14 cellular contexts compared by ENCODE assay signal in genomic region chr4:140857111-140857510, GRCh38.
A peak's percentile ranks its signal among the peaks of the same experiment; 100 is the strongest.
DNase-seq lines count a peak whose midpoint lies in the region; ATAC-seq and TF ChIP-seq lines count a peak whose summit lies in the region.
"Had no signal": no experiment of that assay in that cellular context is flagged by ENCODE, and none has a peak within 500 bp of the region (broad histone marks: within the 10 kb centered on the region; RNA-seq: fewer than 3 reads in every experiment).

No MANE protein-coding gene starts in this region.

- H3K27me3 ChIP-seq in HCT116 (ENCODE audit: insufficient read depth, low read length) (no peaks in the 10 kb centered on the region), dorsolateral prefrontal cortex (peaks cover 0 to 7% (median 0%) of the 10 kb centered on the region in 45 donors)
- H3K27me3 ChIP-seq: BE2C, neutrophil, thyroid gland had no signal

- H3K36me3 Mint-ChIP-seq in activated CD4-positive, alpha-beta T cell treated with anti-CD3 and anti-CD28 coated beads, Interleukin-2, amount 10 ng/mL, durations not matched to agents 24 days and 14 days (ENCODE audit: low read depth): no peaks in the 10 kb centered on the region

- H3K9ac ChIP-seq in HCT116 (ENCODE audit: low read length): peak overlapping the region; percentile 43; the same call in 1 of the 2 replicates

- no peaks in the 10 kb centered on the region for H3K36me3 ChIP-seq in HCT116 (ENCODE audit: control insufficient read depth in 1 of 2, insufficient read depth in 2 of 2, low read length in 2 of 2)
- H3K36me3 ChIP-seq: BE2C, neutrophil, thyroid gland had no signal

- RAD21 ChIA-PET in HCT116 (lab: Charles Lee; ENCODE audit: low non-redundant PET in 1 of 2, low total read pairs in 2 of 2, uncharacterized antibody in 2 of 2, unreplicated experiment in 2 of 2): no interaction called here

- H3K79me2 ChIP-seq in HCT116 (ENCODE audit: insufficient read depth, low read length): no peaks in the 10 kb centered on the region

- peaks cover 9 to 20% of the 10 kb centered on the region in 2 experiments; a peak in 3 of 4 replicates for H3K4me1 ChIP-seq in HCT116 (ENCODE audit: control insufficient read depth in 1 of 2, insufficient read depth in 2 of 2, low read length in 2 of 2)
- H3K4me1 ChIP-seq: thyroid gland had no signal

- H3K4me1 Mint-ChIP-seq in activated CD4-positive, alpha-beta T cell treated with anti-CD3 and anti-CD28 coated beads, Interleukin-2, amount 10 ng/mL, durations not matched to agents 24 days and 14 days: no peaks in the 10 kb centered on the region

- H3K9me3 Mint-ChIP-seq in activated CD4-positive, alpha-beta T cell treated with anti-CD3 and anti-CD28 coated beads, Interleukin-2, amount 10 ng/mL, durations not matched to agents 24 days and 14 days: no peaks in the 10 kb centered on the region

- no peak overlapping the region for H3K4me3 Mint-ChIP-seq in activated CD4-positive, alpha-beta T cell treated with anti-CD3 and anti-CD28 coated beads, Interleukin-2, amount 10 ng/mL, durations not matched to agents 24 days and 14 days

- peak; percentile 62 for ATAC-seq in HCT116
- ATAC-seq in GM19455 (IDR thresholded peaks at IDR 0.05; ENCODE audit: unreplicated experiment): no peak

- H3K4me2 ChIP-seq in HCT116 (ENCODE audit: low read length): peak overlapping the region; percentile 95

- TF ChIP-seq RAD21 in HCT116 (IDR thresholded peaks at IDR 0.05; ENCODE audit: low read depth): no peak

- POLR2A ChIA-PET in HCT116 (lab: Charles Lee): no interaction called here

- peaks cover under 1% of the 10 kb centered on the region for H3K27me3 Mint-ChIP-seq in activated CD4-positive, alpha-beta T cell treated with anti-CD3 and anti-CD28 coated beads, Interleukin-2, amount 10 ng/mL, durations not matched to agents 24 days and 14 days

- H3K9me3 ChIP-seq in HCT116 (ENCODE audit: control insufficient read depth in 1 of 2, insufficient read depth in 1 of 2, low read depth in 1 of 2, low read length in 2 of 2): no peaks in the 10 kb centered on the region
- H3K9me3 ChIP-seq: BE2C, neutrophil, thyroid gland had no signal

- H3K27ac ChIP-seq in HCT116 (ENCODE audit: low read depth, low read length) (peak overlapping the region; percentile 38), dorsolateral prefrontal cortex (no peak overlapping the region)
- H3K27ac ChIP-seq: neutrophil, thyroid gland had no signal

- TF ChIP-seq POLR2A in HCT116 (IDR thresholded peaks at IDR 0.05; ENCODE audit: borderline replicate concordance, extremely low read depth, insufficient read depth, insufficient read length): no peak

- BruUV-seq in HCT116 (replicated peaks; lab: Mats Ljungman, UMichigan): TSS peak; percentile 92

- TF ChIP-seq CTCF in HCT116 (IDR thresholded peaks at IDR 0.05 in 2 of 3, conservative IDR thresholded peaks at IDR 0.05 in 1 of 3; ENCODE audit: borderline replicate concordance in 1 of 3, insufficient read depth in 1 of 3, low read depth in 2 of 3, low read length in 2 of 3) (no peak), epithelial cell of esophagus (IDR thresholded peaks at IDR 0.05; ENCODE audit: insufficient read depth, low read depth, low read length, missing control alignments) (no peak), dorsolateral prefrontal cortex (IDR thresholded peaks at IDR 0.05 in 54 of 56, conservative IDR thresholded peaks at IDR 0.05 in 2 of 56; ENCODE audit: low read depth in 1 of 56, partially characterized antibody in 56 of 56) (no peak)

- CTCF ChIA-PET in HCT116 (lab: Charles Lee): no interaction called here

- H4K20me1 ChIP-seq in HCT116 (ENCODE audit: insufficient read depth): no peaks in the 10 kb centered on the region

- peak overlapping the region; percentile 99 for H2AFZ ChIP-seq in HCT116 (ENCODE audit: low read depth, low read length, poor library complexity, severe bottlenecking)

- peak; percentile 10 for DNase-seq in HCT116 (ENCODE audit: low read depth, low spot score)
- peak; percentile 20 to 78 for DNase-seq in NOMO-1 (lab: John Stamatoyannopoulos, UW; ENCODE audit: unreplicated experiment in 2 of 2)
- peak; percentile 85 for DNase-seq in epithelial cell of esophagus (ENCODE audit: low read depth)
- DNase-seq in putamen (ENCODE audit: low spot score): peak; percentile 23
- DNase-seq in dorsolateral prefrontal cortex: no peak
- DNase-seq in SIG-M5 (lab: John Stamatoyannopoulos, UW): no peak
- DNase-seq in activated CD4-positive, alpha-beta T cell treated with anti-CD3 and anti-CD28 coated beads, Interleukin-2, amount 10 ng/mL, durations not matched to agents 24 days and 14 days: no peak
- DNase-seq: BE2C, kidney, NCI-H1436, T-helper 9 cell, thyroid gland had no signal

- intact Hi-C loops in HCT116 (cut with micrococcal nuclease) (loop anchor here (10.0 kb wide), 2 partner anchors 332 to 602 kb away; partner anchors contain the start of gene ELMOD2), dorsolateral prefrontal cortex (cut with DNase I) (loop anchor here in 1 of 2 donors (10.0 kb wide), 1 partner anchor 492 kb away; no protein-coding TSS in a partner anchor)
- intact Hi-C loops in activated CD4-positive, alpha-beta T cell treated with anti-CD3 and anti-CD28 coated beads, Interleukin-2, amount 10 ng/mL, durations not matched to agents 24 days and 14 days (cut with micrococcal nuclease): loop anchor here (10.0 kb wide), 1 partner anchor 332 kb away; the partner anchor contains the start of gene ELMOD2

- H3K27ac Mint-ChIP-seq in activated CD4-positive, alpha-beta T cell treated with anti-CD3 and anti-CD28 coated beads, Interleukin-2, amount 10 ng/mL, durations not matched to agents 24 days and 14 days: no peak overlapping the region

- peak overlapping the region; percentile 39 to 57 for H3K4me3 ChIP-seq in HCT116 (replicated peaks in 1 of 2; ENCODE audit: low read depth in 1 of 2, low read length in 2 of 2)
- no peak overlapping the region for H3K4me3 ChIP-seq in epithelial cell of esophagus (ENCODE audit: low read length)
- H3K4me3 ChIP-seq in dorsolateral prefrontal cortex: no peak overlapping the region
- H3K4me3 ChIP-seq: thyroid gland had no signal

- no peaks in the 10 kb centered on the region for H3K9me2 ChIP-seq in HCT116 (ENCODE audit: insufficient read depth)

TF ChIP-seq in HCT116, 20 proteins besides CTCF, POLR2A, EP300 and RAD21:
- TF ChIP-seq SRF (IDR thresholded peaks at IDR 0.05; ENCODE audit: low read depth) (no peak), FOSL1 (IDR thresholded peaks at IDR 0.05; ENCODE audit: low read depth) (peak; percentile 42; the same call in 1 of the 2 replicates), SP1 (IDR thresholded peaks at IDR 0.05; ENCODE audit: low read depth) (0 out of 2 replicates have a peak, but pooled peaks have one; percentile 7), MAX (IDR thresholded peaks at IDR 0.05) (no peak; the same call in 1 of the 2 replicates), CBX3 (IDR thresholded peaks at IDR 0.05; ENCODE audit: low read depth) (peak; percentile 60; the same call in 1 of the 2 replicates)

Comparison
In these comparisons a context has a peak if more than half of its experiments do, and no peak if none do; other contexts are left out.
1. DNase-seq: peak in HCT116 (single experiment), NOMO-1 (2 of 2), epithelial cell of esophagus (single experiment) and putamen (single experiment); none in dorsolateral prefrontal cortex (0 of 10), SIG-M5 (single experiment) and activated CD4-positive, alpha-beta T cell treated with anti-CD3 and anti-CD28 coated beads, Interleukin-2, amount 10 ng/mL, durations not matched to agents 24 days and 14 days (single experiment).
2. H3K4me3 ChIP-seq: peak in HCT116 (2 of 2); none in epithelial cell of esophagus (single experiment) and dorsolateral prefrontal cortex (0 of 59).